Comparison of ENCODE assay signal across 20 cellular contexts in genomic region chr2:30487603-30488002, GRCh38. TPM values are rescaled to one million over a fixed set of nuclear protein-coding genes. Genes with fewer than 3 reads are reported as not detected.
DNase-seq lines count a peak whose midpoint lies in the region; ATAC-seq and TF ChIP-seq lines count a peak whose summit lies in the region.
"Had no signal": no experiment of that assay in that cellular context is flagged by ENCODE, and none has a peak within 500 bp of the region (broad histone marks: within the 10 kb centered on the region; RNA-seq: fewer than 3 reads in every experiment).

No MANE protein-coding gene starts in this region.

- H3K9me3 Mint-ChIP-seq in chondrocyte (ENCODE audit: low read depth) = no peaks in the 10 kb centered on the region
- no peaks in the 10 kb centered on the region for H3K9me3 Mint-ChIP-seq in CD8-positive, alpha-beta memory T cell
- H3K9me3 Mint-ChIP-seq: activated naive CD4-positive, alpha-beta T cell treated with anti-CD3 and anti-CD28 coated beads, Interleukin-2, amount 50 U/mL, for 72 hours; CD8-positive, alpha-beta T cell; immature natural killer cell; stimulated activated naive B cell treated with anti-CD40 and anti-IgM and Interleukin-4, amounts not matched to agents 10 μg/mL and 1 μg/mL and 100 μg/mL, for 72 hours had no signal

- peak overlapping the region; percentile 37 for H3K4me2 ChIP-seq in parathyroid adenoma (ENCODE audit: low read length)
- H3K4me2 ChIP-seq: smooth muscle cell had no signal

- no peak for ATAC-seq in HG03097 (IDR thresholded peaks at IDR 0.05; ENCODE audit: low FRiP score, unreplicated experiment)
- ATAC-seq: CD8-positive, alpha-beta T cell; stimulated activated naive B cell treated with anti-CD40 and anti-IgM and Interleukin-4, amounts not matched to agents 10 μg/mL and 1 μg/mL and 100 μg/mL, for 72 hours had no signal

- H3K27me3 ChIP-seq in parathyroid adenoma (ENCODE audit: control insufficient read depth, insufficient read depth, low read length) = no peaks in the 10 kb centered on the region
- H3K27me3 ChIP-seq in CD8-positive, alpha-beta memory T cell (ENCODE audit: insufficient read depth, low read length, poor library complexity, severe bottlenecking) = no peaks in the 10 kb centered on the region

- H3K36me3 Mint-ChIP-seq in chondrocyte (ENCODE audit: low read depth) = peaks cover 2% of the 10 kb centered on the region
- H3K36me3 Mint-ChIP-seq in CD8-positive, alpha-beta memory T cell = peaks cover 0 to 5% (median 3%) of the 10 kb centered on the region in 3 donors
- H3K36me3 Mint-ChIP-seq: immature natural killer cell had no signal

- H3K4me3 ChIP-seq in parathyroid adenoma (ENCODE audit: low read depth, low read length) = peak overlapping the region; percentile 19
- H3K4me3 ChIP-seq in CD8-positive, alpha-beta memory T cell (ENCODE audit: low read length) = no peak overlapping the region
- H3K4me3 ChIP-seq: smooth muscle cell, thoracic aorta had no signal

- H3K27ac Mint-ChIP-seq in chondrocyte (ENCODE audit: unreplicated experiment) = peak overlapping the region; percentile 78
- H3K27ac Mint-ChIP-seq in CD8-positive, alpha-beta memory T cell = peak overlapping the region in 3 of 8 donors; percentile 52 to 59 (median 59)
- H3K27ac Mint-ChIP-seq: CD8-positive, alpha-beta T cell; stimulated activated naive B cell treated with anti-CD40 and anti-IgM and Interleukin-4, amounts not matched to agents 10 μg/mL and 1 μg/mL and 100 μg/mL, for 72 hours had no signal

- no peaks in the 10 kb centered on the region for H3K9me3 ChIP-seq in parathyroid adenoma (ENCODE audit: control insufficient read depth, low read length)
- H3K9me3 ChIP-seq in CD8-positive, alpha-beta memory T cell (ENCODE audit: low read length) = no peaks in the 10 kb centered on the region
- H3K9me3 ChIP-seq: thoracic aorta had no signal

- POLR2A ChIA-PET in CD8-positive, alpha-beta memory T cell (lab: Charles Lee) = no interaction called here

- peak; percentile 2 for DNase-seq in DMS53 (lab: John Stamatoyannopoulos, UW)
- DNase-seq in DMS53 treated with DMSO at 0.1 percent for 48 hours (lab: John Stamatoyannopoulos, UW; ENCODE audit: unreplicated experiment) = no peak
- DNase-seq in NCI-H2029 treated with DMSO at 0.1 percent for 48 hours (lab: John Stamatoyannopoulos, UW) = peak; percentile 28
- DNase-seq in chondrocyte (ENCODE audit: low spot score) = no peak
- DNase-seq in CD8-positive, alpha-beta memory T cell = no peak
- DNase-seq in 8988T = no peak
- DNase-seq: CD8-positive, alpha-beta T cell; central memory CD4-positive, alpha-beta T cell; DMS153; immature natural killer cell; Kasumi-1; NCI-H1048; NCI-H82; stimulated activated naive B cell treated with anti-CD40 and anti-IgM and Interleukin-4, amounts not matched to agents 10 μg/mL and 1 μg/mL and 100 μg/mL, for 72 hours had no signal

- peaks cover 27% of the 10 kb centered on the region for H3K4me1 Mint-ChIP-seq in chondrocyte (ENCODE audit: low read depth)
- peaks cover 28 to 48% (median 37%) of the 10 kb centered on the region in 3 donors for H3K4me1 Mint-ChIP-seq in CD8-positive, alpha-beta memory T cell

- TF ChIP-seq CTCF in chondrocyte (IDR thresholded peaks at IDR 0.05) (no peak), parathyroid adenoma (IDR thresholded peaks at IDR 0.05) (no peak)

- no peaks in the 10 kb centered on the region for H3K36me3 ChIP-seq in parathyroid adenoma (ENCODE audit: control insufficient read depth, insufficient read depth, low read length)
- no peaks in the 10 kb centered on the region for H3K36me3 ChIP-seq in CD8-positive, alpha-beta memory T cell (ENCODE audit: insufficient read depth, low read length)
- H3K36me3 ChIP-seq: thoracic aorta had no signal

- peaks cover 6% of the 10 kb centered on the region for H3K79me2 ChIP-seq in parathyroid adenoma

- peak overlapping the region; percentile 80 for H3K27ac ChIP-seq in parathyroid adenoma
- H3K27ac ChIP-seq in CD8-positive, alpha-beta memory T cell (ENCODE audit: low read depth, low read length) = no peak overlapping the region
- H3K27ac ChIP-seq: 22Rv1, thoracic aorta had no signal

- peaks cover 10% of the 10 kb centered on the region for H3K4me1 ChIP-seq in parathyroid adenoma
- peaks cover 12% of the 10 kb centered on the region for H3K4me1 ChIP-seq in CD8-positive, alpha-beta memory T cell (ENCODE audit: insufficient read depth, low read length)

- no peak overlapping the region for H2AFZ ChIP-seq in parathyroid adenoma

- no peak overlapping the region for H3K9ac ChIP-seq in parathyroid adenoma

- CTCF ChIA-PET in CD8-positive, alpha-beta memory T cell (lab: Charles Lee) = no interaction called here

- no peak overlapping the region for H3K4me3 Mint-ChIP-seq in chondrocyte (ENCODE audit: unreplicated experiment)
- H3K4me3 Mint-ChIP-seq in CD8-positive, alpha-beta memory T cell = no peak overlapping the region
- H3K4me3 Mint-ChIP-seq: CD8-positive, alpha-beta T cell; immature natural killer cell; stimulated activated naive B cell treated with anti-CD40 and anti-IgM and Interleukin-4, amounts not matched to agents 10 μg/mL and 1 μg/mL and 100 μg/mL, for 72 hours had no signal

- H3K27me3 Mint-ChIP-seq in chondrocyte (ENCODE audit: low read depth) = no peaks in the 10 kb centered on the region
- no peaks in the 10 kb centered on the region for H3K27me3 Mint-ChIP-seq in CD8-positive, alpha-beta memory T cell
- H3K27me3 Mint-ChIP-seq: stimulated activated naive B cell treated with anti-CD40 and anti-IgM and Interleukin-4, amounts not matched to agents 10 μg/mL and 1 μg/mL and 100 μg/mL, for 72 hours had no signal

RNA-seq across cellular contexts. Expression of gene LCLAT1, which starts 40.6 kb away (rescaled TPM):
- total RNA-seq in chondrocyte = 17.4 to 19.5 TPM (median 17.8 TPM) in 3 replicates
- 10 to 100 TPM; 29.9 to 31.0 TPM for total RNA-seq in CD8-positive, alpha-beta memory T cell
- polyA plus RNA-seq in CD8-positive, alpha-beta memory T cell = 18.0 TPM

Comparison
In these comparisons a context has a peak if more than half of its experiments do, and no peak if none do; other contexts are left out.
1. DNase-seq: peak in DMS53 (single experiment) and NCI-H2029 treated with DMSO at 0.1 percent for 48 hours (single experiment); none in DMS53 treated with DMSO at 0.1 percent for 48 hours (single experiment), chondrocyte (single experiment), CD8-positive, alpha-beta memory T cell (0 of 5) and 8988T (single experiment).